Comparison of ENCODE assay signal across 9 cellular contexts in genomic region chr1:59355361-59355760, GRCh38. TPM values are rescaled to one million over a fixed set of nuclear protein-coding genes. Genes with fewer than 3 reads are reported as not detected.
DNase-seq lines count a peak whose midpoint lies in the region; ATAC-seq and TF ChIP-seq lines count a peak whose summit lies in the region.
"Had no signal": no experiment of that assay in that cellular context is flagged by ENCODE, and none has a peak within 500 bp of the region (broad histone marks: within the 10 kb centered on the region; RNA-seq: fewer than 3 reads in every experiment).

No MANE protein-coding gene starts in this region.

- no peaks in the 10 kb centered on the region for H3K9me3 ChIP-seq in suprapubic skin

- no peaks in the 10 kb centered on the region for H3K27me3 ChIP-seq in suprapubic skin

- no peak overlapping the region for H3K4me3 ChIP-seq in suprapubic skin

- peak; percentile 33 for ATAC-seq in activated CD8-positive, alpha-beta memory T cell treated with anti-CD3 and anti-CD28 coated beads, Interleukin-2, amount 10 ng/mL, durations not matched to agents 7 days and 5 days
- ATAC-seq in HG02759 (IDR thresholded peaks at IDR 0.05; ENCODE audit: unreplicated experiment) = peak; percentile 78
- ATAC-seq in HG03039 (IDR thresholded peaks at IDR 0.05; ENCODE audit: unreplicated experiment) = no peak

- H3K36me3 ChIP-seq in suprapubic skin = no peaks in the 10 kb centered on the region

- H3K27me3 Mint-ChIP-seq in activated CD8-positive, alpha-beta memory T cell treated with anti-CD3 and anti-CD28 coated beads, Interleukin-2, amount 10 ng/mL, durations not matched to agents 7 days and 5 days = no peaks in the 10 kb centered on the region
- no peaks in the 10 kb centered on the region for H3K27me3 Mint-ChIP-seq in activated T-helper 2 cell treated with anti-CD3 and anti-CD28 coated beads, Interferon-gamma antibody, Interleukin-2, Interleukin-4, amounts not matched to agents 10 μg/mL and 5 μg/mL and 100 μg/mL, durations not matched to agents 14 hours and 24 hours and 36 hours (ENCODE audit: low read depth)

- no peak for TF ChIP-seq POLR2A in suprapubic skin (IDR thresholded peaks at IDR 0.05)

- peaks cover 18% of the 10 kb centered on the region for H3K4me1 Mint-ChIP-seq in activated CD8-positive, alpha-beta memory T cell treated with anti-CD3 and anti-CD28 coated beads, Interleukin-2, amount 10 ng/mL, durations not matched to agents 7 days and 5 days
- peaks cover 37% of the 10 kb centered on the region for H3K4me1 Mint-ChIP-seq in activated T-helper 2 cell treated with anti-CD3 and anti-CD28 coated beads, Interferon-gamma antibody, Interleukin-2, Interleukin-4, amounts not matched to agents 10 μg/mL and 5 μg/mL and 100 μg/mL, durations not matched to agents 14 hours and 24 hours and 36 hours (ENCODE audit: low read depth)

- H3K4me1 ChIP-seq in suprapubic skin = peaks cover 17% of the 10 kb centered on the region

- CTCF ChIA-PET in activated CD8-positive, alpha-beta memory T cell treated with anti-CD3 and anti-CD28 coated beads, Interleukin-2, amount 10 ng/mL, durations not matched to agents 7 days and 5 days (lab: Charles Lee) = no interaction called here

- intact Hi-C loops in activated T-helper 2 cell treated with anti-CD3 and anti-CD28 coated beads, Interferon-gamma antibody, Interleukin-2, Interleukin-4, amounts not matched to agents 10 μg/mL and 5 μg/mL and 100 μg/mL, durations not matched to agents 14 hours and 24 hours and 36 hours (cut with micrococcal nuclease) = loop anchor here (1.0 to 2.0 kb wide), 3 partner anchors 77 to 573 kb away; no protein-coding TSS in a partner anchor

- no peaks in the 10 kb centered on the region for H3K9me3 Mint-ChIP-seq in activated CD8-positive, alpha-beta memory T cell treated with anti-CD3 and anti-CD28 coated beads, Interleukin-2, amount 10 ng/mL, durations not matched to agents 7 days and 5 days (ENCODE audit: low read depth)
- H3K9me3 Mint-ChIP-seq in activated T-helper 2 cell treated with anti-CD3 and anti-CD28 coated beads, Interferon-gamma antibody, Interleukin-2, Interleukin-4, amounts not matched to agents 10 μg/mL and 5 μg/mL and 100 μg/mL, durations not matched to agents 14 hours and 24 hours and 36 hours = no peaks in the 10 kb centered on the region

- H3K4me3 Mint-ChIP-seq in activated CD8-positive, alpha-beta memory T cell treated with anti-CD3 and anti-CD28 coated beads, Interleukin-2, amount 10 ng/mL, durations not matched to agents 7 days and 5 days = no peak overlapping the region
- no peak overlapping the region for H3K4me3 Mint-ChIP-seq in activated T-helper 2 cell treated with anti-CD3 and anti-CD28 coated beads, Interferon-gamma antibody, Interleukin-2, Interleukin-4, amounts not matched to agents 10 μg/mL and 5 μg/mL and 100 μg/mL, durations not matched to agents 14 hours and 24 hours and 36 hours (ENCODE audit: low read depth)

- DNase-seq in activated CD8-positive, alpha-beta memory T cell treated with anti-CD3 and anti-CD28 coated beads, Interleukin-2, amount 10 ng/mL, durations not matched to agents 7 days and 5 days = no peak
- DNase-seq in activated CD8-positive, alpha-beta memory T cell treated with anti-CD3 and anti-CD28 coated beads, Interleukin-2, amount 50 U/mL, for 48 hours = no peak
- DNase-seq in activated T-helper 2 cell treated with anti-CD3 and anti-CD28 coated beads, Interferon-gamma antibody, Interleukin-2, Interleukin-4, amounts not matched to agents 10 μg/mL and 5 μg/mL and 100 μg/mL, durations not matched to agents 14 hours and 24 hours and 36 hours (ENCODE audit: low spot score) = no peak
- no peak for DNase-seq in suprapubic skin (ENCODE audit: low spot score in 2 of 2)
- DNase-seq in inferior parietal cortex (ENCODE audit: extremely low spot score) = no peak
- DNase-seq in NCI-H1436 (lab: John Stamatoyannopoulos, UW) = no peak
- DNase-seq: activated CD4-positive, alpha-beta T cell treated with anti-CD3 and anti-CD28 coated beads, Interleukin-2, amount 50 U/mL, for 4 hours had no signal

- H3K27ac Mint-ChIP-seq in activated CD8-positive, alpha-beta memory T cell treated with anti-CD3 and anti-CD28 coated beads, Interleukin-2, amount 10 ng/mL, durations not matched to agents 7 days and 5 days = no peak overlapping the region
- peak overlapping the region; percentile 95 for H3K27ac Mint-ChIP-seq in activated T-helper 2 cell treated with anti-CD3 and anti-CD28 coated beads, Interferon-gamma antibody, Interleukin-2, Interleukin-4, amounts not matched to agents 10 μg/mL and 5 μg/mL and 100 μg/mL, durations not matched to agents 14 hours and 24 hours and 36 hours

- peaks cover 7% of the 10 kb centered on the region for H3K36me3 Mint-ChIP-seq in activated CD8-positive, alpha-beta memory T cell treated with anti-CD3 and anti-CD28 coated beads, Interleukin-2, amount 10 ng/mL, durations not matched to agents 7 days and 5 days
- peaks cover 11% of the 10 kb centered on the region for H3K36me3 Mint-ChIP-seq in activated T-helper 2 cell treated with anti-CD3 and anti-CD28 coated beads, Interferon-gamma antibody, Interleukin-2, Interleukin-4, amounts not matched to agents 10 μg/mL and 5 μg/mL and 100 μg/mL, durations not matched to agents 14 hours and 24 hours and 36 hours (ENCODE audit: low read depth)

- no peak for TF ChIP-seq EP300 in suprapubic skin (IDR thresholded peaks at IDR 0.05)

- no peak for TF ChIP-seq CTCF in suprapubic skin (IDR thresholded peaks at IDR 0.05)

- H3K27ac ChIP-seq in suprapubic skin = peak overlapping the region; percentile 57

RNA-seq across cellular contexts. Expression of gene FGGY, which starts 58.5 kb away (rescaled TPM):
- 10 to 100 TPM; 15.8 to 16.7 TPM for total RNA-seq in activated CD8-positive, alpha-beta memory T cell treated with anti-CD3 and anti-CD28 coated beads, Interleukin-2, amount 10 ng/mL, durations not matched to agents 7 days and 5 days
- 10.5 and 13.4 TPM in 2 replicates for total RNA-seq in activated T-helper 2 cell treated with anti-CD3 and anti-CD28 coated beads, Interferon-gamma antibody, Interleukin-2, Interleukin-4, amounts not matched to agents 10 μg/mL and 5 μg/mL and 100 μg/mL, durations not matched to agents 14 hours and 24 hours and 36 hours
- 10 to 100 TPM; 12.4 to 17.5 (median 16.1) TPM for total RNA-seq in suprapubic skin
